16 cellular contexts compared by ENCODE assay signal in genomic region chr20:40414843-40415615, GRCh38.
DNase-seq lines count a peak whose midpoint lies in the region; ATAC-seq and TF ChIP-seq lines count a peak whose summit lies in the region.
"Had no signal": no experiment of that assay in that cellular context is flagged by ENCODE, and none has a peak within 500 bp of the region (broad histone marks: within the 10 kb centered on the region; RNA-seq: fewer than 3 reads in every experiment).

No MANE protein-coding gene starts in this region.

- H3K4me3 ChIP-seq in MG63 (no peak overlapping the region), suprapubic skin (no peak overlapping the region)
- H3K4me3 ChIP-seq: tibial artery had no signal

- no peaks in the 10 kb centered on the region for H3K36me3 Mint-ChIP-seq in immature natural killer cell
- H3K36me3 Mint-ChIP-seq: stimulated activated memory B cell treated with anti-CD40 and anti-IgM and Interleukin-4, amounts not matched to agents 10 μg/mL and 1 μg/mL and 100 μg/mL, for 72 hours had no signal

- no peak for TF ChIP-seq POLR2A in suprapubic skin (IDR thresholded peaks at IDR 0.05)

- peaks cover 0 to 6% (median 0%) of the 10 kb centered on the region in 6 donors for H3K9me3 Mint-ChIP-seq in immature natural killer cell
- H3K9me3 Mint-ChIP-seq: activated CD4-positive, alpha-beta memory T cell treated with anti-CD3 and anti-CD28 coated beads, Interleukin-2, amount 10 ng/mL, durations not matched to agents 7 days and 5 days; activated naive CD8-positive, alpha-beta T cell treated with anti-CD3 and anti-CD28 coated beads, Interleukin-2, amount 50 U/mL, for 24 hours had no signal

- DNase-seq in MG63 (peak; percentile 17), NCI-H748 treated with DMSO at 0.1 percent for 48 hours (lab: John Stamatoyannopoulos, UW) (peak; percentile 92), suprapubic skin (ENCODE audit: low spot score in 2 of 2) (no peak), immature natural killer cell (no peak), occipital lobe (lab: John Stamatoyannopoulos, UW) (no peak)
- DNase-seq: activated CD4-positive, alpha-beta memory T cell treated with anti-CD3 and anti-CD28 coated beads, Interleukin-2, amount 10 ng/mL, durations not matched to agents 7 days and 5 days; activated naive CD8-positive, alpha-beta T cell treated with anti-CD3 and anti-CD28 coated beads, Interleukin-2, amount 50 U/mL, for 24 hours; activated T-cell treated with anti-CD3 and anti-CD28 coated beads, Interleukin-2, amount 50 U/mL, for 48 hours; C1 segment of cervical spinal cord; kidney; tibial artery; WERI-Rb-1 had no signal

- peaks cover 17% of the 10 kb centered on the region for H3K4me1 ChIP-seq in suprapubic skin
- H3K4me1 ChIP-seq: tibial artery had no signal

- peaks cover 3 to 7% (median 5%) of the 10 kb centered on the region in 3 donors for H3K27me3 Mint-ChIP-seq in immature natural killer cell (ENCODE audit: low read depth in 3 of 3)
- H3K27me3 Mint-ChIP-seq: activated CD4-positive, alpha-beta memory T cell treated with anti-CD3 and anti-CD28 coated beads, Interleukin-2, amount 10 ng/mL, durations not matched to agents 7 days and 5 days; stimulated activated memory B cell treated with anti-CD40 and anti-IgM and Interleukin-4, amounts not matched to agents 10 μg/mL and 1 μg/mL and 100 μg/mL, for 72 hours had no signal

- peaks cover 9% of the 10 kb centered on the region; the same call in 1 of the 2 replicates for H3K9me3 ChIP-seq in MG63
- peaks cover 8% of the 10 kb centered on the region for H3K9me3 ChIP-seq in suprapubic skin

- H3K27me3 ChIP-seq in MG63 = no peaks in the 10 kb centered on the region
- no peaks in the 10 kb centered on the region for H3K27me3 ChIP-seq in suprapubic skin
- H3K27me3 ChIP-seq: tibial artery had no signal

- H3K36me3 ChIP-seq in MG63 (no peaks in the 10 kb centered on the region; the same call in 1 of the 2 replicates), suprapubic skin (no peaks in the 10 kb centered on the region)
- H3K36me3 ChIP-seq: tibial artery, WERI-Rb-1 had no signal

- H3K27ac Mint-ChIP-seq in immature natural killer cell = no peak overlapping the region
- H3K27ac Mint-ChIP-seq: activated CD4-positive, alpha-beta memory T cell treated with anti-CD3 and anti-CD28 coated beads, Interleukin-2, amount 10 ng/mL, durations not matched to agents 7 days and 5 days; activated naive CD8-positive, alpha-beta T cell treated with anti-CD3 and anti-CD28 coated beads, Interleukin-2, amount 50 U/mL, for 24 hours; stimulated activated memory B cell treated with anti-CD40 and anti-IgM and Interleukin-4, amounts not matched to agents 10 μg/mL and 1 μg/mL and 100 μg/mL, for 72 hours had no signal

- peak overlapping the region; percentile 37 for H3K27ac ChIP-seq in suprapubic skin
- H3K27ac ChIP-seq: tibial artery, WERI-Rb-1 had no signal

- no peak overlapping the region for H3K4me3 Mint-ChIP-seq in immature natural killer cell
- H3K4me3 Mint-ChIP-seq: activated CD4-positive, alpha-beta memory T cell treated with anti-CD3 and anti-CD28 coated beads, Interleukin-2, amount 10 ng/mL, durations not matched to agents 7 days and 5 days; activated naive CD8-positive, alpha-beta T cell treated with anti-CD3 and anti-CD28 coated beads, Interleukin-2, amount 50 U/mL, for 24 hours; neural crest cell; stimulated activated memory B cell treated with anti-CD40 and anti-IgM and Interleukin-4, amounts not matched to agents 10 μg/mL and 1 μg/mL and 100 μg/mL, for 72 hours had no signal

- ATAC-seq in esophagus mucosa (peak; percentile 96), GM19397 (IDR thresholded peaks at IDR 0.05; ENCODE audit: unreplicated experiment) (no peak)
- ATAC-seq: activated naive CD8-positive, alpha-beta T cell treated with anti-CD3 and anti-CD28 coated beads, Interleukin-2, amount 50 U/mL, for 24 hours; stimulated activated memory B cell treated with anti-CD40 and anti-IgM and Interleukin-4, amounts not matched to agents 10 μg/mL and 1 μg/mL and 100 μg/mL, for 72 hours had no signal

- WGBS in suprapubic skin = 54% methylated on average over 5 of the region's 5 CpGs

- TF ChIP-seq EP300 in suprapubic skin (IDR thresholded peaks at IDR 0.05) = no peak

- no peak for TF ChIP-seq CTCF in suprapubic skin (IDR thresholded peaks at IDR 0.05)

- H3K4me1 Mint-ChIP-seq in immature natural killer cell = no peaks in the 10 kb centered on the region
- H3K4me1 Mint-ChIP-seq: activated CD4-positive, alpha-beta memory T cell treated with anti-CD3 and anti-CD28 coated beads, Interleukin-2, amount 10 ng/mL, durations not matched to agents 7 days and 5 days; activated naive CD8-positive, alpha-beta T cell treated with anti-CD3 and anti-CD28 coated beads, Interleukin-2, amount 50 U/mL, for 24 hours; neural crest cell; stimulated activated memory B cell treated with anti-CD40 and anti-IgM and Interleukin-4, amounts not matched to agents 10 μg/mL and 1 μg/mL and 100 μg/mL, for 72 hours had no signal

Comparison
In these comparisons a context has a peak if more than half of its experiments do, and no peak if none do; other contexts are left out.
1. DNase-seq: peak in MG63 (single experiment) and NCI-H748 treated with DMSO at 0.1 percent for 48 hours (single experiment); none in suprapubic skin (0 of 2), immature natural killer cell (0 of 3) and occipital lobe (single experiment).